Comparison of ENCODE assay signal across 8 cellular contexts in the genomic region with DNA sequence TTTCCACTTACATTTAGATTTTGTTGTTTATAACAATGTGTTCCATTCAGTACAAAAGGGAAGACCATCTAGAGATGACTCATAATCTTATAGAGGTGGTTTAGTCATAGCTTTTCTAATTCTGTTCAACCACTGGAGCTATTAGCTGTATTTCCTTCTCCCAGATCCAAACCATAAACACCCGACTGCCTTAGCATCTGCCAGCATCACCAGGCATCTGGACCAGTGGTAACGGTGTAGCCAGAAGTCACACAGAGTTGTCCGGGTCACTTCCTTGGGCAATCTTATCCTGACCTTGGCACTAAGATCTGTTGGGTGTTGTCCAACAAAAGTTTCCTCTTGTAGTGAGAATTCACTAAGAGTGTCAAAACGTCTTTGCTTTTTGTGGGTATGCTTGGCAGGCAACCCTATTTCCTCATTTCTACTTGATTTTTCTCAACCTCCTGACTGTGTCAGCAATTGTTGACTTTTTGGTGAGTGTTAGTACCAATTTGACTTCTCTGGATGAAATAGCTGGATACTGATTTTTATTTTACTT.
DNase-seq lines count a peak whose midpoint lies in the region; ATAC-seq and TF ChIP-seq lines count a peak whose summit lies in the region.

No MANE protein-coding gene starts in this region.

- no peak overlapping the region for H3K27ac ChIP-seq in GM23248
- H3K27ac ChIP-seq in OCI-LY1 (ENCODE audit: low read depth, low read length, poor library complexity, severe bottlenecking), result no peak overlapping the region
- peak overlapping the region; percentile 63 for H3K27ac ChIP-seq in neutrophil

- H3K9me3 ChIP-seq in GM23248 (ENCODE audit: low read depth) (no peaks in the 10 kb centered on the region), OCI-LY1 (ENCODE audit: low read length) (no peaks in the 10 kb centered on the region), neutrophil (no peaks in the 10 kb centered on the region)

- H3K36me3 ChIP-seq in GM23248 (ENCODE audit: low read depth) (no peaks in the 10 kb centered on the region), OCI-LY1 (ENCODE audit: insufficient read depth, low read length) (no peaks in the 10 kb centered on the region), neutrophil (no peaks in the 10 kb centered on the region)

- TF ChIP-seq CTCF in OCI-LY1 (IDR thresholded peaks at IDR 0.05; ENCODE audit: low read length), result no peak
- no peak for TF ChIP-seq CTCF in neutrophil (IDR thresholded peaks at IDR 0.05)

- DNase-seq in GM23248 (peak; percentile 56), brain pericyte (ENCODE audit: low read depth, low spot score) (peak; percentile 38), cortex of kidney (lab: John Stamatoyannopoulos, UW) (no peak), NCI-H1417 treated with DMSO at 0.1 percent for 48 hours (lab: John Stamatoyannopoulos, UW) (no peak)

- H2AFZ ChIP-seq in GM23248, result no peak overlapping the region; the same call in 1 of the 2 replicates
- peak overlapping the region; percentile 71; the same call in 1 of the 2 replicates for H2AFZ ChIP-seq in OCI-LY1 (ENCODE audit: low read length)

- peaks cover 5% of the 10 kb centered on the region for H3K4me1 ChIP-seq in GM23248 (ENCODE audit: insufficient read depth)
- no peaks in the 10 kb centered on the region for H3K4me1 ChIP-seq in OCI-LY1 (ENCODE audit: insufficient read depth, low read length, severe bottlenecking)
- peaks cover 12 to 15% of the 10 kb centered on the region in 2 experiments for H3K4me1 ChIP-seq in neutrophil (ENCODE audit: control insufficient read depth in 1 of 2, insufficient read depth in 1 of 2, low read depth in 1 of 2, low read length in 1 of 2)

- H4K20me1 ChIP-seq in GM23248 (ENCODE audit: insufficient read depth), result no peaks in the 10 kb centered on the region
- H4K20me1 ChIP-seq in OCI-LY1 (ENCODE audit: insufficient read depth, low read length), result no peaks in the 10 kb centered on the region

- ATAC-seq in HG02852 (IDR thresholded peaks at IDR 0.05; ENCODE audit: unreplicated experiment), result no peak
- ATAC-seq in GM21360 (IDR thresholded peaks at IDR 0.05; ENCODE audit: unreplicated experiment), result no peak

- H3F3A ChIP-seq in GM23248 (ENCODE audit: insufficient read depth) (peaks cover 6% of the 10 kb centered on the region; the same call in 1 of the 2 replicates), OCI-LY1 (ENCODE audit: insufficient read depth, low read length) (no peaks in the 10 kb centered on the region)

- H3K9ac ChIP-seq in GM23248 (no peak overlapping the region), OCI-LY1 (ENCODE audit: low read length) (no peak overlapping the region)

- in situ Hi-C loops in GM23248 (cut with MboI), result no loop called here

- no peak overlapping the region for H3K4me3 ChIP-seq in GM23248
- no peak overlapping the region for H3K4me3 ChIP-seq in OCI-LY1 (ENCODE audit: low read depth, low read length, poor library complexity, severe bottlenecking)
- no peak overlapping the region for H3K4me3 ChIP-seq in neutrophil (ENCODE audit: low read depth in 1 of 2, low read length in 1 of 2)

- H3K9me2 ChIP-seq in GM23248 (ENCODE audit: insufficient read depth) (no peaks in the 10 kb centered on the region), OCI-LY1 (ENCODE audit: low read depth, low read length) (no peaks in the 10 kb centered on the region)

- H3K4me2 ChIP-seq in GM23248 (ENCODE audit: unreplicated experiment) (no peak overlapping the region), OCI-LY1 (ENCODE audit: low read length) (no peak overlapping the region)

- H3K79me2 ChIP-seq in GM23248 (ENCODE audit: insufficient read depth), result no peaks in the 10 kb centered on the region
- no peaks in the 10 kb centered on the region for H3K79me2 ChIP-seq in OCI-LY1 (ENCODE audit: insufficient read depth, low read length)

- 7 to 13% methylated on average over 4 of the region's 4 CpGs for WGBS in GM23248 (ENCODE audit: low coverage in 1 of 2, low lambda C conversion rate in 2 of 2, missing lambda C conversion rate in 2 of 2), 2 experiments

- H3K27me3 ChIP-seq in GM23248 (replicated peaks; ENCODE audit: insufficient read depth) (no peaks in the 10 kb centered on the region), OCI-LY1 (ENCODE audit: insufficient read depth, low read length) (no peaks in the 10 kb centered on the region), neutrophil (no peaks in the 10 kb centered on the region)

Comparison
In these comparisons a context has a peak if more than half of its experiments do, and no peak if none do; other contexts are left out.
1. DNase-seq: peak in GM23248 (single experiment) and brain pericyte (single experiment); none in cortex of kidney (single experiment) and NCI-H1417 treated with DMSO at 0.1 percent for 48 hours (single experiment).